Comparison of ENCODE assay signal across 8 cellular contexts in the genomic region with DNA sequence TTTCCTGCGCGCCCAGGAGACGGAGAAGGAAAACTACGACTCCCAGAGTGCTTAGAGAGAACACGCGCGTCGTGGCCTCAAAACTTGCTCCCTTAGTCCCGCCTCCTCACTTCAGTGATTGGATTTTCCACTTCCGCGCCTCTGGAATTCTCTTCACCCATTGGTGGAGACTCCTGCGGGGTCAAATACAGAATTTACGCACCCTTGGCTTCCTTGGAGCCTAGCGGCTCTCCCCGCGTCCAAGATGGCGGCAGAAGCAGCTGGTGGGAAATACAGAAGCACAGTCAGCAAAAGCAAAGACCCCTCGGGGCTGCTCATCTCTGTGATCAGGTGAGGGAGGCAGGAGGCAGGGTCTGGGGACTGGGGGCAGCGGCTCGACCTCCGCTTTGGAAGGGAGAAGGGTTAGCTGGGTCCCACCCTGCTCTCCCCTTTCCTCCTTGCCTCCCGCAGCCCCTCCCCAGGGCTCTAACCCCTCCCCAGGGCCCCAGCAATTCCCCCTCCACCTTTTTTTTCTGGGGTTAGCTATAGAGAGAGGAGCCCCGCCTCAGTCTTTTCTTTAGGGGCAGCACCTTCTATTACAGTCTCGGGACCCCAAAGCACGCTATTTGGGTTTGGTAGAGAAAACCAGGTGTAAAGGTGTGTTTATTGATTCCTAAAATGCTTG. TPM values are rescaled to one million over a fixed set of nuclear protein-coding genes. Genes with fewer than 3 reads are reported as not detected.
A peak's percentile ranks its signal among the peaks of the same experiment; 100 is the strongest.
DNase-seq lines count a peak whose midpoint lies in the region; ATAC-seq, FAIRE-seq and TF ChIP-seq lines count a peak whose summit lies in the region.

A gene (plus strand): TSS at position 221 of the 664 bp plus-strand sequence.

- DNase-seq in GM18507 (ENCODE audit: extremely low spot score, insufficient read length, low read depth), result peak; percentile 85
- DNase-seq in NCI-H2029 treated with DMSO at 0.1 percent for 48 hours (lab: John Stamatoyannopoulos, UW), result peak; percentile 89
- peak; percentile 79 for DNase-seq in T-helper 9 cell
- DNase-seq in astrocyte of the cerebellum (ENCODE audit: low read depth), result peak; percentile 97
- DNase-seq in hepatic stellate cell (ENCODE audit: low spot score), result peak; percentile 92
- peak; percentile 90 to 94 for DNase-seq in aorta

- in situ Hi-C loops in astrocyte of the cerebellum (cut with HindIII; ENCODE audit: low sequenced_read_pairs), result no loop called here

- intact Hi-C loops in aorta (cut with DNase I), result loop anchor here (5.0 to 10.0 kb wide), 3 partner anchors 112 to 168 kb away; a partner anchor contains a TSS

- H3K4me3 ChIP-seq in astrocyte of the cerebellum (ENCODE audit: low read depth, low read length) (peak within 1 kb of the TSS; percentile 90), rectal smooth muscle tissue (ENCODE audit: low read length) (peak within 1 kb of the TSS; percentile 95), aorta (ENCODE audit: low read length in 2 of 2) (peak within 1 kb of the TSS; percentile 64 to 93)

- no peaks in the 10 kb centered on the region for H3K36me3 ChIP-seq in rectal smooth muscle tissue (ENCODE audit: control insufficient read depth, insufficient read depth, low read length)
- H3K36me3 ChIP-seq in aorta (ENCODE audit: control insufficient read depth in 1 of 2, insufficient read depth in 2 of 2, low read length in 1 of 2), result no peaks in the 10 kb centered on the region

- peak; percentile 100 for FAIRE-seq in GM18507 (lab: Jason Lieb, UNC)

- H3K4me1 ChIP-seq in rectal smooth muscle tissue (ENCODE audit: control insufficient read depth, insufficient read depth, low read length), result peaks cover 2% of the 10 kb centered on the region
- H3K4me1 ChIP-seq in aorta (ENCODE audit: control insufficient read depth in 1 of 2, insufficient read depth in 2 of 2, low read length in 2 of 2), result no peaks in the 10 kb centered on the region

- no peaks in the 10 kb centered on the region for H3K9me3 ChIP-seq in aorta (ENCODE audit: control insufficient read depth, low read length)

- ATAC-seq in HG02981 (IDR thresholded peaks at IDR 0.05; ENCODE audit: unreplicated experiment), result peak; percentile 98
- peak; percentile 100 for ATAC-seq in aorta (ENCODE audit: low FRiP score)

- H3K27me3 ChIP-seq in rectal smooth muscle tissue (ENCODE audit: control insufficient read depth, insufficient read depth, low read length) (no peaks in the 10 kb centered on the region), aorta (ENCODE audit: control insufficient read depth in 1 of 2, insufficient read depth in 2 of 2, low read length in 1 of 2) (no peaks in the 10 kb centered on the region)

- peak within 1 kb of the TSS; percentile 81 for H3K27ac ChIP-seq in rectal smooth muscle tissue (ENCODE audit: low read depth, low read length)
- H3K27ac ChIP-seq in aorta (ENCODE audit: low read depth in 1 of 2, low read length in 2 of 2), result no peak within 1 kb of the TSS

- 1% methylated on average over 25 of the region's 25 CpGs for WGBS in aorta, 2 donors

- H3K9ac ChIP-seq in rectal smooth muscle tissue (ENCODE audit: low read length), result peak within 1 kb of the TSS; percentile 75

- TF ChIP-seq CTCF in astrocyte of the cerebellum (IDR thresholded peaks at IDR 0.05; ENCODE audit: low read depth, low read length, missing control alignments), result no peak

RNA-seq across cellular contexts. Expression of the gene that starts here (rescaled TPM):
- 100 to 1,000 TPM in 1 of 2 donors, 10 to 100 TPM in 1; 69.5 to 109 TPM for total RNA-seq in aorta
- polyA plus RNA-seq in aorta, result 10 to 100 TPM; 19.9 to 22.2 TPM
